Comparison of ENCODE assay signal across 1 cellular context in the genomic region with DNA sequence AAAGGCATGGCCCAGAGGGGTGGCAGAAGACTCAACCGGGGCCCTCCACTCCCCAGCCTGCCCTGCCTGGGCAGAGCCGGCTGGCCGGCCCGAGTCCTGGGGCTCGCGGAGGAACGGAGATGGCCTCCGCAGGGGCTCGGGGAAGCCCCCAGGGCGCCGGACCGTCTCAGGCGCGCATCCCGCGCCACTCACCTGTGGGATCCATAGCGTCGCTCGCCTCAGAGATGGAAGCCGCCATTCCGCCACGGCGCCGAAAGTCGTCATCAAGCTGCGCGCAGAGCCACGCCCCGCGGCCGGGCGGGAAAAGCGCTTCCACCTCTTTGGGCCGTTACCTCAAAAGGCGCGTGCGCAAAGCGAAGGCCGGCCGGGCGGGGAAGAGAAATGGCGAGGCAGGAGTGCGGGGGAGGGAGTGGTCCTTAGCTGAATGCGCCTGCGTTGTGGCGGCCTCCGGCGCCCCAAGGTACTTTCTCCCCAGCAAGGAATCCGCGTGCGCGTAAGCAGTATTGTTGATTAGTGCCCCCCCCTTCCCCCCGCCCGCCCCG.
TF ChIP-seq lines count a peak whose summit lies in the region.

A gene with protein sequence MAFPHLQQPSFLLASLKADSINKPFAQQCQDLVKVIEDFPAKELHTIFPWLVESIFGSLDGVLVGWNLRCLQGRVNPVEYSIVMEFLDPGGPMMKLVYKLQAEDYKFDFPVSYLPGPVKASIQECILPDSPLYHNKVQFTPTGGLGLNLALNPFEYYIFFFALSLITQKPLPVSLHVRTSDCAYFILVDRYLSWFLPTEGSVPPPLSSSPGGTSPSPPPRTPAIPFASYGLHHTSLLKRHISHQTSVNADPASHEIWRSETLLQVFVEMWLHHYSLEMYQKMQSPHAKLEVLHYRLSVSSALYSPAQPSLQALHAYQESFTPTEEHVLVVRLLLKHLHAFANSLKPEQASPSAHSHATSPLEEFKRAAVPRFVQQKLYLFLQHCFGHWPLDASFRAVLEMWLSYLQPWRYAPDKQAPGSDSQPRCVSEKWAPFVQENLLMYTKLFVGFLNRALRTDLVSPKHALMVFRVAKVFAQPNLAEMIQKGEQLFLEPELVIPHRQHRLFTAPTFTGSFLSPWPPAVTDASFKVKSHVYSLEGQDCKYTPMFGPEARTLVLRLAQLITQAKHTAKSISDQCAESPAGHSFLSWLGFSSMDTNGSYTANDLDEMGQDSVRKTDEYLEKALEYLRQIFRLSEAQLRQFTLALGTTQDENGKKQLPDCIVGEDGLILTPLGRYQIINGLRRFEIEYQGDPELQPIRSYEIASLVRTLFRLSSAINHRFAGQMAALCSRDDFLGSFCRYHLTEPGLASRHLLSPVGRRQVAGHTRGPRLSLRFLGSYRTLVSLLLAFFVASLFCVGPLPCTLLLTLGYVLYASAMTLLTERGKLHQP (minus strand): TSS at position 265 of the 542 bp plus-strand sequence. CDS start 5,010 bp downstream, outside the sequence.

TF ChIP-seq in HepG2, 621 proteins besides CTCF, POLR2A, EP300 and RAD21 (continued from another document and continues in another):
- TF ChIP-seq, protein P1, sequence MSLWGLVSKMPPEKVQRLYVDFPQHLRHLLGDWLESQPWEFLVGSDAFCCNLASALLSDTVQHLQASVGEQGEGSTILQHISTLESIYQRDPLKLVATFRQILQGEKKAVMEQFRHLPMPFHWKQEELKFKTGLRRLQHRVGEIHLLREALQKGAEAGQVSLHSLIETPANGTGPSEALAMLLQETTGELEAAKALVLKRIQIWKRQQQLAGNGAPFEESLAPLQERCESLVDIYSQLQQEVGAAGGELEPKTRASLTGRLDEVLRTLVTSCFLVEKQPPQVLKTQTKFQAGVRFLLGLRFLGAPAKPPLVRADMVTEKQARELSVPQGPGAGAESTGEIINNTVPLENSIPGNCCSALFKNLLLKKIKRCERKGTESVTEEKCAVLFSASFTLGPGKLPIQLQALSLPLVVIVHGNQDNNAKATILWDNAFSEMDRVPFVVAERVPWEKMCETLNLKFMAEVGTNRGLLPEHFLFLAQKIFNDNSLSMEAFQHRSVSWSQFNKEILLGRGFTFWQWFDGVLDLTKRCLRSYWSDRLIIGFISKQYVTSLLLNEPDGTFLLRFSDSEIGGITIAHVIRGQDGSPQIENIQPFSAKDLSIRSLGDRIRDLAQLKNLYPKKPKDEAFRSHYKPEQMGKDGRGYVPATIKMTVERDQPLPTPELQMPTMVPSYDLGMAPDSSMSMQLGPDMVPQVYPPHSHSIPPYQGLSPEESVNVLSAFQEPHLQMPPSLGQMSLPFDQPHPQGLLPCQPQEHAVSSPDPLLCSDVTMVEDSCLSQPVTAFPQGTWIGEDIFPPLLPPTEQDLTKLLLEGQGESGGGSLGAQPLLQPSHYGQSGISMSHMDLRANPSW (CRISPR knock-in tag; IDR thresholded peaks at IDR 0.05; ENCODE audit: borderline replicate concordance), result peak; percentile 58; the same call in 1 of the 2 replicates
- TF ChIP-seq XRCC5 (optimal IDR thresholded peaks at IDR 0.05; ENCODE audit: low read length), result peak; percentile 34
- TF ChIP-seq, protein P2, sequence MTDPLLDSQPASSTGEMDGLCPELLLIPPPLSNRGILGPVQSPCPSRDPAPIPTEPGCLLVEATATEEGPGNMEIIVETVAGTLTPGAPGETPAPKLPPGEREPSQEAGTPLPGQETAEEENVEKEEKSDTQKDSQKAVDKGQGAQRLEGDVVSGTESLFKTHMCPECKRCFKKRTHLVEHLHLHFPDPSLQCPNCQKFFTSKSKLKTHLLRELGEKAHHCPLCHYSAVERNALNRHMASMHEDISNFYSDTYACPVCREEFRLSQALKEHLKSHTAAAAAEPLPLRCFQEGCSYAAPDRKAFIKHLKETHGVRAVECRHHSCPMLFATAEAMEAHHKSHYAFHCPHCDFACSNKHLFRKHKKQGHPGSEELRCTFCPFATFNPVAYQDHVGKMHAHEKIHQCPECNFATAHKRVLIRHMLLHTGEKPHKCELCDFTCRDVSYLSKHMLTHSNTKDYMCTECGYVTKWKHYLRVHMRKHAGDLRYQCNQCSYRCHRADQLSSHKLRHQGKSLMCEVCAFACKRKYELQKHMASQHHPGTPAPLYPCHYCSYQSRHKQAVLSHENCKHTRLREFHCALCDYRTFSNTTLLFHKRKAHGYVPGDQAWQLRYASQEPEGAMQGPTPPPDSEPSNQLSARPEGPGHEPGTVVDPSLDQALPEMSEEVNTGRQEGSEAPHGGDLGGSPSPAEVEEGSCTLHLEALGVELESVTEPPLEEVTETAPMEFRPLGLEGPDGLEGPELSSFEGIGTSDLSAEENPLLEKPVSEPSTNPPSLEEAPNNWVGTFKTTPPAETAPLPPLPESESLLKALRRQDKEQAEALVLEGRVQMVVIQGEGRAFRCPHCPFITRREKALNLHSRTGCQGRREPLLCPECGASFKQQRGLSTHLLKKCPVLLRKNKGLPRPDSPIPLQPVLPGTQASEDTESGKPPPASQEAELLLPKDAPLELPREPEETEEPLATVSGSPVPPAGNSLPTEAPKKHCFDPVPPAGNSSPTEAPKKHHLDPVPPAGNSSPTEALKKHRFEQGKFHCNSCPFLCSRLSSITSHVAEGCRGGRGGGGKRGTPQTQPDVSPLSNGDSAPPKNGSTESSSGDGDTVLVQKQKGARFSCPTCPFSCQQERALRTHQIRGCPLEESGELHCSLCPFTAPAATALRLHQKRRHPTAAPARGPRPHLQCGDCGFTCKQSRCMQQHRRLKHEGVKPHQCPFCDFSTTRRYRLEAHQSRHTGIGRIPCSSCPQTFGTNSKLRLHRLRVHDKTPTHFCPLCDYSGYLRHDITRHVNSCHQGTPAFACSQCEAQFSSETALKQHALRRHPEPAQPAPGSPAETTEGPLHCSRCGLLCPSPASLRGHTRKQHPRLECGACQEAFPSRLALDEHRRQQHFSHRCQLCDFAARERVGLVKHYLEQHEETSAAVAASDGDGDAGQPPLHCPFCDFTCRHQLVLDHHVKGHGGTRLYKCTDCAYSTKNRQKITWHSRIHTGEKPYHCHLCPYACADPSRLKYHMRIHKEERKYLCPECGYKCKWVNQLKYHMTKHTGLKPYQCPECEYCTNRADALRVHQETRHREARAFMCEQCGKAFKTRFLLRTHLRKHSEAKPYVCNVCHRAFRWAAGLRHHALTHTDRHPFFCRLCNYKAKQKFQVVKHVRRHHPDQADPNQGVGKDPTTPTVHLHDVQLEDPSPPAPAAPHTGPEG (CRISPR knock-in tag; IDR thresholded peaks at IDR 0.05), result peak; percentile 11; the same call in 1 of the 2 replicates
- TF ChIP-seq MED13 (CRISPR knock-in tag; IDR thresholded peaks at IDR 0.05), result no peak
- TF ChIP-seq, protein P3, sequence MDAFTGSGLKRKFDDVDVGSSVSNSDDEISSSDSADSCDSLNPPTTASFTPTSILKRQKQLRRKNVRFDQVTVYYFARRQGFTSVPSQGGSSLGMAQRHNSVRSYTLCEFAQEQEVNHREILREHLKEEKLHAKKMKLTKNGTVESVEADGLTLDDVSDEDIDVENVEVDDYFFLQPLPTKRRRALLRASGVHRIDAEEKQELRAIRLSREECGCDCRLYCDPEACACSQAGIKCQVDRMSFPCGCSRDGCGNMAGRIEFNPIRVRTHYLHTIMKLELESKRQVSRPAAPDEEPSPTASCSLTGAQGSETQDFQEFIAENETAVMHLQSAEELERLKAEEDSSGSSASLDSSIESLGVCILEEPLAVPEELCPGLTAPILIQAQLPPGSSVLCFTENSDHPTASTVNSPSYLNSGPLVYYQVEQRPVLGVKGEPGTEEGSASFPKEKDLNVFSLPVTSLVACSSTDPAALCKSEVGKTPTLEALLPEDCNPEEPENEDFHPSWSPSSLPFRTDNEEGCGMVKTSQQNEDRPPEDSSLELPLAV (CRISPR knock-in tag; conservative IDR thresholded peaks at IDR 0.05; ENCODE audit: low read depth), result no peak
- no peak for TF ChIP-seq NCOR1 (IDR thresholded peaks at IDR 0.05; ENCODE audit: borderline replicate concordance, low read length)
- 0 out of 2 replicates have a peak, but pooled peaks have one; percentile 6 for TF ChIP-seq ZFP1 (CRISPR knock-in tag; IDR thresholded peaks at IDR 0.05)
- TF ChIP-seq ZMYM2 (CRISPR knock-in tag; IDR thresholded peaks at IDR 0.05), result no peak
- no peak for TF ChIP-seq CENPT (CRISPR knock-in tag; IDR thresholded peaks at IDR 0.05; ENCODE audit: low read depth)
- TF ChIP-seq, protein P4, sequence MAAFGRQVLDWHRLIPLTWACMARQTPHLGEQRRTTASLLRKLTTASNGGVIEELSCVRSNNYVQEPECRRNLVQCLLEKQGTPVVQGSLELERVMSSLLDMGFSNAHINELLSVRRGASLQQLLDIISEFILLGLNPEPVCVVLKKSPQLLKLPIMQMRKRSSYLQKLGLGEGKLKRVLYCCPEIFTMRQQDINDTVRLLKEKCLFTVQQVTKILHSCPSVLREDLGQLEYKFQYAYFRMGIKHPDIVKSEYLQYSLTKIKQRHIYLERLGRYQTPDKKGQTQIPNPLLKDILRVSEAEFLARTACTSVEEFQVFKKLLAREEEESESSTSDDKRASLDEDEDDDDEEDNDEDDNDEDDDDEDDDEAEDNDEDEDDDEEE (CRISPR knock-in tag; IDR thresholded peaks at IDR 0.05), result peak; percentile 95
- no peak for TF ChIP-seq RBM22 (optimal IDR thresholded peaks at IDR 0.05; ENCODE audit: low read length)
- no peak for TF ChIP-seq ZFP36L2 (CRISPR knock-in tag; IDR thresholded peaks at IDR 0.05)
- TF ChIP-seq ZBTB21 (CRISPR knock-in tag; IDR thresholded peaks at IDR 0.05), result 0 out of 2 replicates have a peak, but pooled peaks have one; percentile 42
- TF ChIP-seq SP4 (CRISPR knock-in tag; IDR thresholded peaks at IDR 0.05), result peak; percentile 87
- TF ChIP-seq ZNF776 (CRISPR knock-in tag; IDR thresholded peaks at IDR 0.05), result no peak
- TF ChIP-seq, protein P5, sequence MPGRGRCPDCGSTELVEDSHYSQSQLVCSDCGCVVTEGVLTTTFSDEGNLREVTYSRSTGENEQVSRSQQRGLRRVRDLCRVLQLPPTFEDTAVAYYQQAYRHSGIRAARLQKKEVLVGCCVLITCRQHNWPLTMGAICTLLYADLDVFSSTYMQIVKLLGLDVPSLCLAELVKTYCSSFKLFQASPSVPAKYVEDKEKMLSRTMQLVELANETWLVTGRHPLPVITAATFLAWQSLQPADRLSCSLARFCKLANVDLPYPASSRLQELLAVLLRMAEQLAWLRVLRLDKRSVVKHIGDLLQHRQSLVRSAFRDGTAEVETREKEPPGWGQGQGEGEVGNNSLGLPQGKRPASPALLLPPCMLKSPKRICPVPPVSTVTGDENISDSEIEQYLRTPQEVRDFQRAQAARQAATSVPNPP (CRISPR knock-in tag; IDR thresholded peaks at IDR 0.05), result peak; percentile 83; the same call in 1 of the 2 replicates
- no peak for TF ChIP-seq CCDC6 (CRISPR knock-in tag; IDR thresholded peaks at IDR 0.05)
- TF ChIP-seq, protein P6, sequence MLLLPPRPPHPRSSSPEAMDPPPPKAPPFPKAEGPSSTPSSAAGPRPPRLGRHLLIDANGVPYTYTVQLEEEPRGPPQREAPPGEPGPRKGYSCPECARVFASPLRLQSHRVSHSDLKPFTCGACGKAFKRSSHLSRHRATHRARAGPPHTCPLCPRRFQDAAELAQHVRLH (CRISPR knock-in tag; IDR thresholded peaks at IDR 0.05; ENCODE audit: borderline replicate concordance, low read depth), result no peak; the same call in 1 of the 2 replicates
- TF ChIP-seq MYC (CRISPR knock-in tag; IDR thresholded peaks at IDR 0.05; ENCODE audit: borderline replicate concordance), result peak; percentile 92
- no peak for TF ChIP-seq ZNF562 (CRISPR knock-in tag; IDR thresholded peaks at IDR 0.05; ENCODE audit: borderline replicate concordance)
- no peak for TF ChIP-seq SP1 (IDR thresholded peaks at IDR 0.05)
- peak; percentile 100 for TF ChIP-seq SP1 (CRISPR knock-in tag; IDR thresholded peaks at IDR 0.05)
- TF ChIP-seq, protein P7, sequence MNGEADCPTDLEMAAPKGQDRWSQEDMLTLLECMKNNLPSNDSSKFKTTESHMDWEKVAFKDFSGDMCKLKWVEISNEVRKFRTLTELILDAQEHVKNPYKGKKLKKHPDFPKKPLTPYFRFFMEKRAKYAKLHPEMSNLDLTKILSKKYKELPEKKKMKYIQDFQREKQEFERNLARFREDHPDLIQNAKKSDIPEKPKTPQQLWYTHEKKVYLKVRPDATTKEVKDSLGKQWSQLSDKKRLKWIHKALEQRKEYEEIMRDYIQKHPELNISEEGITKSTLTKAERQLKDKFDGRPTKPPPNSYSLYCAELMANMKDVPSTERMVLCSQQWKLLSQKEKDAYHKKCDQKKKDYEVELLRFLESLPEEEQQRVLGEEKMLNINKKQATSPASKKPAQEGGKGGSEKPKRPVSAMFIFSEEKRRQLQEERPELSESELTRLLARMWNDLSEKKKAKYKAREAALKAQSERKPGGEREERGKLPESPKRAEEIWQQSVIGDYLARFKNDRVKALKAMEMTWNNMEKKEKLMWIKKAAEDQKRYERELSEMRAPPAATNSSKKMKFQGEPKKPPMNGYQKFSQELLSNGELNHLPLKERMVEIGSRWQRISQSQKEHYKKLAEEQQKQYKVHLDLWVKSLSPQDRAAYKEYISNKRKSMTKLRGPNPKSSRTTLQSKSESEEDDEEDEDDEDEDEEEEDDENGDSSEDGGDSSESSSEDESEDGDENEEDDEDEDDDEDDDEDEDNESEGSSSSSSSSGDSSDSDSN (CRISPR knock-in tag; IDR thresholded peaks at IDR 0.05), result no peak; the same call in 1 of the 2 replicates
- no peak for TF ChIP-seq PAWR (CRISPR knock-in tag; IDR thresholded peaks at IDR 0.05; ENCODE audit: borderline replicate concordance)
- TF ChIP-seq, protein P8, sequence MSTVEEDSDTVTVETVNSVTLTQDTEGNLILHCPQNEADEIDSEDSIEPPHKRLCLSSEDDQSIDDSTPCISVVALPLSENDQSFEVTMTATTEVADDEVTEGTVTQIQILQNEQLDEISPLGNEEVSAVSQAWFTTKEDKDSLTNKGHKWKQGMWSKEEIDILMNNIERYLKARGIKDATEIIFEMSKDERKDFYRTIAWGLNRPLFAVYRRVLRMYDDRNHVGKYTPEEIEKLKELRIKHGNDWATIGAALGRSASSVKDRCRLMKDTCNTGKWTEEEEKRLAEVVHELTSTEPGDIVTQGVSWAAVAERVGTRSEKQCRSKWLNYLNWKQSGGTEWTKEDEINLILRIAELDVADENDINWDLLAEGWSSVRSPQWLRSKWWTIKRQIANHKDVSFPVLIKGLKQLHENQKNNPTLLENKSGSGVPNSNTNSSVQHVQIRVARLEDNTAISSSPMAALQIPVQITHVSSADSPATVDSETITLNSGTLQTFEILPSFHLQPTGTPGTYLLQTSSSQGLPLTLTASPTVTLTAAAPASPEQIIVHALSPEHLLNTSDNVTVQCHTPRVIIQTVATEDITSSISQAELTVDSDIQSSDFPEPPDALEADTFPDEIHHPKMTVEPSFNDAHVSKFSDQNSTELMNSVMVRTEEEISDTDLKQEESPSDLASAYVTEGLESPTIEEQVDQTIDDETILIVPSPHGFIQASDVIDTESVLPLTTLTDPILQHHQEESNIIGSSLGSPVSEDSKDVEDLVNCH (CRISPR knock-in tag; IDR thresholded peaks at IDR 0.05), result no peak
